ENCODE assay signal across 1 cellular context in the genomic region with DNA sequence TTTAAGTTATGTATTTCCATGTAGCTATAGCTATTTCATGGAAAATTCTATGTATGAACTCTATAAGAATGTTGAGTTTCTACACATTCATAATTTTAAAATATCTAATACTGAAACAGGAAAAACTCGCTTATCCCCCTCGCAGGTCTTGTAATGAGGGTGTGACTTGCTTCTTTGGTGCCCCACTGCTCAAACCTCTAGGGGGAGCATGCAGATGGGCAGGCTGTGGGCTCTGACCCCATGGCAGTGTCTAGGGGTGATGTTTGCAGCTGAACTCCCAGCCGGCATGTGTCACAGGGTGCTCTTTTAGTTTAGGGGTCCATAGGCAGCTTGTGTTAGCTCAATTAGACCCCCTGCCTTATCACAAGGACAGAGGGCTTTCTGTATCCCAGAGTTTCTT.
TF ChIP-seq lines count a peak whose summit lies in the region.

No MANE protein-coding gene starts in this region.

TF ChIP-seq in HepG2, 621 proteins besides CTCF, POLR2A, EP300 and RAD21 (continued from another document):
- TF ChIP-seq RORA (CRISPR knock-in tag; IDR thresholded peaks at IDR 0.05) (no peak), ZNF709 (CRISPR knock-in tag; IDR thresholded peaks at IDR 0.05) (no peak), LCORL (IDR thresholded peaks at IDR 0.05) (no peak), LCORL (CRISPR knock-in tag; IDR thresholded peaks at IDR 0.05) (no peak), ZNF382 (CRISPR knock-in tag; IDR thresholded peaks at IDR 0.05; ENCODE audit: borderline replicate concordance) (no peak), ZNF354B (CRISPR knock-in tag; IDR thresholded peaks at IDR 0.05) (no peak)
- TF ChIP-seq, protein P1, sequence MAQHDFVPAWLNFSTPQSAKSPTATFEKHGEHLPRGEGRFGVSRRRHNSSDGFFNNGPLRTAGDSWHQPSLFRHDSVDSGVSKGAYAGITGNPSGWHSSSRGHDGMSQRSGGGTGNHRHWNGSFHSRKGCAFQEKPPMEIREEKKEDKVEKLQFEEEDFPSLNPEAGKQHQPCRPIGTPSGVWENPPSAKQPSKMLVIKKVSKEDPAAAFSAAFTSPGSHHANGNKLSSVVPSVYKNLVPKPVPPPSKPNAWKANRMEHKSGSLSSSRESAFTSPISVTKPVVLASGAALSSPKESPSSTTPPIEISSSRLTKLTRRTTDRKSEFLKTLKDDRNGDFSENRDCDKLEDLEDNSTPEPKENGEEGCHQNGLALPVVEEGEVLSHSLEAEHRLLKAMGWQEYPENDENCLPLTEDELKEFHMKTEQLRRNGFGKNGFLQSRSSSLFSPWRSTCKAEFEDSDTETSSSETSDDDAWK (CRISPR knock-in tag; IDR thresholded peaks at IDR 0.05), result no peak
- TF ChIP-seq, protein P2, sequence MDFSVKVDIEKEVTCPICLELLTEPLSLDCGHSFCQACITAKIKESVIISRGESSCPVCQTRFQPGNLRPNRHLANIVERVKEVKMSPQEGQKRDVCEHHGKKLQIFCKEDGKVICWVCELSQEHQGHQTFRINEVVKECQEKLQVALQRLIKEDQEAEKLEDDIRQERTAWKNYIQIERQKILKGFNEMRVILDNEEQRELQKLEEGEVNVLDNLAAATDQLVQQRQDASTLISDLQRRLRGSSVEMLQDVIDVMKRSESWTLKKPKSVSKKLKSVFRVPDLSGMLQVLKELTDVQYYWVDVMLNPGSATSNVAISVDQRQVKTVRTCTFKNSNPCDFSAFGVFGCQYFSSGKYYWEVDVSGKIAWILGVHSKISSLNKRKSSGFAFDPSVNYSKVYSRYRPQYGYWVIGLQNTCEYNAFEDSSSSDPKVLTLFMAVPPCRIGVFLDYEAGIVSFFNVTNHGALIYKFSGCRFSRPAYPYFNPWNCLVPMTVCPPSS (IDR thresholded peaks at IDR 0.05), result no peak
